13 cellular contexts compared by ENCODE assay signal in genomic region chr14:35370969-35371368, GRCh38. TPM values are rescaled to one million over a fixed set of nuclear protein-coding genes. Genes with fewer than 3 reads are reported as not detected.
DNase-seq lines count a peak whose midpoint lies in the region; ATAC-seq and TF ChIP-seq lines count a peak whose summit lies in the region.
"Had no signal": no experiment of that assay in that cellular context is flagged by ENCODE, and none has a peak within 500 bp of the region (broad histone marks: within the 10 kb centered on the region; RNA-seq: fewer than 3 reads in every experiment).

No MANE protein-coding gene starts in this region.

- no peak for DNase-seq in activated naive CD8-positive, alpha-beta T cell treated with anti-CD3 and anti-CD28 coated beads for 36 hours
- no peak for DNase-seq in activated naive CD8-positive, alpha-beta T cell treated with anti-CD3 and anti-CD28 coated beads, Interleukin-2, amount 50 U/mL, for 24 hours
- no peak for DNase-seq in RWPE2 (ENCODE audit: low spot score)
- no peak for DNase-seq in naive thymus-derived CD8-positive, alpha-beta T cell
- no peak for DNase-seq in WTC11 (ENCODE audit: low spot score)
- no peak for DNase-seq in ACHN
- DNase-seq: CD4-positive, CD25-positive, alpha-beta regulatory T cell; H7 had no signal

- H3K4me1 ChIP-seq in RWPE2 (ENCODE audit: insufficient read depth, poor library complexity, severe bottlenecking) = peaks cover 23% of the 10 kb centered on the region

- in situ Hi-C loops in ACHN (cut with HindIII; ENCODE audit: low pct_ligation_motif_present, low pct_unique_long_range_greater_than_20kb, low sequenced_read_pairs) = no loop called here

- H3K27me3 ChIP-seq in RWPE2 (ENCODE audit: insufficient read depth, poor library complexity, severe bottlenecking) = no peaks in the 10 kb centered on the region
- H3K27me3 ChIP-seq: BLaER1 treated with 17β-estradiol and CSF1 and Interleukin-3, amounts not matched to agents 10 nM and 100 nM had no signal

- H3K27me3 Mint-ChIP-seq in activated naive CD8-positive, alpha-beta T cell treated with anti-CD3 and anti-CD28 coated beads for 36 hours = no peaks in the 10 kb centered on the region
- H3K27me3 Mint-ChIP-seq in activated naive CD8-positive, alpha-beta T cell treated with anti-CD3 and anti-CD28 coated beads, Interleukin-2, amount 50 U/mL, for 24 hours = no peaks in the 10 kb centered on the region
- no peaks in the 10 kb centered on the region for H3K27me3 Mint-ChIP-seq in naive thymus-derived CD8-positive, alpha-beta T cell
- peaks cover 4% of the 10 kb centered on the region; the same call in 1 of the 2 replicates for H3K27me3 Mint-ChIP-seq in WTC11 (ENCODE audit: low read depth)
- H3K27me3 Mint-ChIP-seq: CD4-positive, CD25-positive, alpha-beta regulatory T cell had no signal

- peaks cover 4% of the 10 kb centered on the region for H3K9me3 Mint-ChIP-seq in activated naive CD8-positive, alpha-beta T cell treated with anti-CD3 and anti-CD28 coated beads for 36 hours
- H3K9me3 Mint-ChIP-seq in activated naive CD8-positive, alpha-beta T cell treated with anti-CD3 and anti-CD28 coated beads, Interleukin-2, amount 50 U/mL, for 24 hours = no peaks in the 10 kb centered on the region
- H3K9me3 Mint-ChIP-seq in naive thymus-derived CD8-positive, alpha-beta T cell = peaks cover 0 to 8% (median 5%) of the 10 kb centered on the region in 9 donors
- H3K9me3 Mint-ChIP-seq in WTC11 = peaks cover 8% of the 10 kb centered on the region

- H3K27ac ChIP-seq in RWPE2 (ENCODE audit: poor library complexity, severe bottlenecking) = peak overlapping the region; percentile 87
- H3K27ac ChIP-seq: 22Rv1, GM23248, HL-60 had no signal

- CTCF ChIA-PET in WTC11 (lab: Charles Lee) = no interaction called here

- TF ChIP-seq CTCF in RWPE2 (IDR thresholded peaks at IDR 0.05; ENCODE audit: poor library complexity, severe bottlenecking) (no peak), WTC11 (IDR thresholded peaks at IDR 0.05) (no peak)

- no peaks in the 10 kb centered on the region for H3K9me3 ChIP-seq in RWPE2 (ENCODE audit: severe bottlenecking)

- no peak for ATAC-seq in activated naive CD8-positive, alpha-beta T cell treated with anti-CD3 and anti-CD28 coated beads, Interleukin-2, amount 50 U/mL, for 24 hours
- no peak for ATAC-seq in RWPE2 (ENCODE audit: low read depth)
- ATAC-seq in naive thymus-derived CD8-positive, alpha-beta T cell = no peak
- no peak for ATAC-seq in WTC11
- ATAC-seq in HG03139 (IDR thresholded peaks at IDR 0.05; ENCODE audit: unreplicated experiment) = no peak

- no peak overlapping the region for H3K4me3 ChIP-seq in RWPE2 (ENCODE audit: severe bottlenecking)
- H3K4me3 ChIP-seq: BLaER1 treated with 17β-estradiol and CSF1 and Interleukin-3, amounts not matched to agents 10 nM and 100 nM; GM23248 had no signal

- no peak overlapping the region for H3K4me3 Mint-ChIP-seq in activated naive CD8-positive, alpha-beta T cell treated with anti-CD3 and anti-CD28 coated beads for 36 hours
- H3K4me3 Mint-ChIP-seq in activated naive CD8-positive, alpha-beta T cell treated with anti-CD3 and anti-CD28 coated beads, Interleukin-2, amount 50 U/mL, for 24 hours = no peak overlapping the region
- H3K4me3 Mint-ChIP-seq in naive thymus-derived CD8-positive, alpha-beta T cell = no peak overlapping the region
- no peak overlapping the region for H3K4me3 Mint-ChIP-seq in WTC11
- H3K4me3 Mint-ChIP-seq: CD4-positive, CD25-positive, alpha-beta regulatory T cell had no signal

- H3K27ac Mint-ChIP-seq in activated naive CD8-positive, alpha-beta T cell treated with anti-CD3 and anti-CD28 coated beads for 36 hours = peak overlapping the region; percentile 11
- H3K27ac Mint-ChIP-seq in activated naive CD8-positive, alpha-beta T cell treated with anti-CD3 and anti-CD28 coated beads, Interleukin-2, amount 50 U/mL, for 24 hours = no peak overlapping the region
- peak overlapping the region in 6 of 10 donors; percentile 14 to 83 (median 61) for H3K27ac Mint-ChIP-seq in naive thymus-derived CD8-positive, alpha-beta T cell
- H3K27ac Mint-ChIP-seq in WTC11 = no peak overlapping the region
- H3K27ac Mint-ChIP-seq: CD4-positive, CD25-positive, alpha-beta regulatory T cell had no signal

- POLR2A ChIA-PET in naive thymus-derived CD8-positive, alpha-beta T cell (lab: Charles Lee) = interaction anchor here (0.9 to 9.4 kb wide), 7 partner anchors 10 to 83 kb away, joined by 3 to 245 read pairs (median 6); partner anchors contain the start of gene NFKBIA
- POLR2A ChIA-PET in WTC11 (lab: Charles Lee) = no interaction called here

- H3K4me1 Mint-ChIP-seq in activated naive CD8-positive, alpha-beta T cell treated with anti-CD3 and anti-CD28 coated beads for 36 hours = peaks cover 51% of the 10 kb centered on the region
- peaks cover 43% of the 10 kb centered on the region for H3K4me1 Mint-ChIP-seq in activated naive CD8-positive, alpha-beta T cell treated with anti-CD3 and anti-CD28 coated beads, Interleukin-2, amount 50 U/mL, for 24 hours
- peaks cover 19 to 47% (median 39%) of the 10 kb centered on the region in 4 donors for H3K4me1 Mint-ChIP-seq in naive thymus-derived CD8-positive, alpha-beta T cell
- peaks cover 22% of the 10 kb centered on the region for H3K4me1 Mint-ChIP-seq in WTC11

- H3K36me3 Mint-ChIP-seq in activated naive CD8-positive, alpha-beta T cell treated with anti-CD3 and anti-CD28 coated beads for 36 hours = peaks cover 4% of the 10 kb centered on the region
- no peaks in the 10 kb centered on the region for H3K36me3 Mint-ChIP-seq in activated naive CD8-positive, alpha-beta T cell treated with anti-CD3 and anti-CD28 coated beads, Interleukin-2, amount 50 U/mL, for 24 hours (ENCODE audit: low read depth)
- H3K36me3 Mint-ChIP-seq in naive thymus-derived CD8-positive, alpha-beta T cell = peaks cover 0 to 7% (median 6%) of the 10 kb centered on the region in 3 donors
- H3K36me3 Mint-ChIP-seq in WTC11 = no peaks in the 10 kb centered on the region
- H3K36me3 Mint-ChIP-seq: CD4-positive, CD25-positive, alpha-beta regulatory T cell had no signal

- H3K36me3 ChIP-seq in RWPE2 (ENCODE audit: low read depth) = no peaks in the 10 kb centered on the region
- H3K36me3 ChIP-seq: BLaER1 treated with 17β-estradiol and CSF1 and Interleukin-3, amounts not matched to agents 10 nM and 100 nM had no signal

TF ChIP-seq in WTC11, 78 proteins besides CTCF, POLR2A, EP300 and RAD21:
- TF ChIP-seq EMX1 (CRISPR knock-in tag; IDR thresholded peaks at IDR 0.05) = no peak
- no peak for TF ChIP-seq ATF1 (CRISPR knock-in tag; IDR thresholded peaks at IDR 0.05)
- no peak for TF ChIP-seq TEAD4 (CRISPR knock-in tag; IDR thresholded peaks at IDR 0.05)
- TF ChIP-seq AR (CRISPR knock-in tag; IDR thresholded peaks at IDR 0.05) = no peak

RNA-seq across cellular contexts. Expression of gene NFKBIA, which starts 33.6 kb away (rescaled TPM):
- 100 to 1,000 TPM; 395 to 400 TPM for total RNA-seq in activated naive CD8-positive, alpha-beta T cell treated with anti-CD3 and anti-CD28 coated beads for 36 hours
- total RNA-seq in naive thymus-derived CD8-positive, alpha-beta T cell = 100 to 1,000 TPM; 199 to 214 TPM
- 100 to 1,000 TPM; 194 to 328 (median 198) TPM for polyA plus RNA-seq in naive thymus-derived CD8-positive, alpha-beta T cell
- total RNA-seq in WTC11 (2021) = 29.3 to 32.1 TPM (median 31.3 TPM) in 3 replicates

Comparison
In these comparisons a context has a peak if more than half of its experiments do, and no peak if none do; other contexts are left out.
1. H3K27ac Mint-ChIP-seq: peak in activated naive CD8-positive, alpha-beta T cell treated with anti-CD3 and anti-CD28 coated beads for 36 hours (single experiment) and naive thymus-derived CD8-positive, alpha-beta T cell (6 of 10); none in activated naive CD8-positive, alpha-beta T cell treated with anti-CD3 and anti-CD28 coated beads, Interleukin-2, amount 50 U/mL, for 24 hours (single experiment) and WTC11 (single experiment).